In the genomic region with DNA sequence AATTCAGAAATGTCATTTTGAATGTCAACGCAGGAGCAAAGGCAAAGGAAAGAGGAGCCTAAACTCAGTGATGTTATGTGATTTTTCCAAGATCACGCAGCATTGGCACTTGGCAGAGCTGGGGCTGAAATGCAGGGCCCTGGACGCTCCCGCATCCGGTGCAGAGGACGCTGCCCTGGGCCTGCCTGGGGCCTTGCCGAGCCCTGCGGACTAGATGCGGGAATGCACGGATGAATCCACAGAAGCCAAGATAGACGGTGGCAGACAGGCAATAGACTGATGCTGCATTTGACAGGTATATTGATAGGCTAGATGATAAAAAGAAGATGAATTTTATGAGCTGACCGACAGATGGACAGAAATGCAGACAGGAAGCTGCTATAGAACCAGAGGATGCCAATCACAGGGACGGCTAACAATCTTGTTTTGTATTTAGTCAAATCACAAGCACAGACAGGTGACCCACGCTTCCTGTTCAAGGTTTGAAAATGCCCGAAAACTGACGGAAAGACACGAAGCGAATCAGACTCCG, we compare ENCODE assay signal across 8 cellular contexts. TPM values are rescaled to one million over a fixed set of nuclear protein-coding genes. Genes with fewer than 3 reads are reported as not detected.
DNase-seq lines count a peak whose midpoint lies in the region; ATAC-seq and TF ChIP-seq lines count a peak whose summit lies in the region.

No MANE protein-coding gene starts in this region.

- in situ Hi-C loops in transverse colon (cut with MboI; ENCODE audit: low pct_ligation_motif_present in 1 of 4, low pct_unique_long_range_greater_than_20kb in 1 of 4, low sequenced_read_pairs in 3 of 4), result loop anchor here (5.0 to 25.0 kb wide), 5 partner anchors 67 to 324 kb away; partner anchors contain the start of gene MACROD1 (in 1 of the 4)

- peak overlapping the region; percentile 83 for H3K4me3 Mint-ChIP-seq in activated naive CD4-positive, alpha-beta T cell treated with anti-CD3 and anti-CD28 coated beads, Interleukin-2, amount 10 ng/mL, durations not matched to agents 7 days and 5 days

- WGBS in liver, result 11% methylated on average over 19 of the region's 19 CpGs
- WGBS in transverse colon (ENCODE audit: low coverage in 1 of 2), 2 donors, result 19 to 43% methylated on average over 1 to 19 of the region's 19 CpGs
- 8 to 21% methylated on average over 19 of the region's 19 CpGs for WGBS in lower leg skin, 2 donors

- H3K4me3 ChIP-seq in ascending aorta (peak overlapping the region; percentile 93 to 96), liver (ENCODE audit: low read depth in 1 of 3, low read length in 3 of 3) (peak overlapping the region in 2 of 3 donors; percentile 1 to 93), transverse colon (peak overlapping the region in 3 of 4 donors; percentile 9 to 93 (median 78)), lower leg skin (ENCODE audit: low read depth, poor library complexity, severe bottlenecking) (no peak overlapping the region)

- H3K36me3 ChIP-seq in ascending aorta, result peaks cover 0 to 8% of the 10 kb centered on the region in 2 donors
- no peaks in the 10 kb centered on the region for H3K36me3 ChIP-seq in liver (ENCODE audit: control insufficient read depth in 4 of 4, insufficient read depth in 3 of 4, low read depth in 1 of 4, low read length in 3 of 4)
- no peaks in the 10 kb centered on the region for H3K36me3 ChIP-seq in transverse colon

- intact Hi-C loops in ascending aorta (cut with DNase I), result loop anchor here (1.0 to 5.0 kb wide), 5 partner anchors 25 to 101 kb away; partner anchors contain the start of genes NAA40 and SPINDOC
- intact Hi-C loops in transverse colon (cut with DNase I; ENCODE audit: low total_unique reads), result loop anchor here (2.0 to 5.0 kb wide), 2 partner anchors 107 to 309 kb away; no protein-coding TSS in a partner anchor
- intact Hi-C loops in lower leg skin (cut with DNase I; ENCODE audit: low total_unique reads), result no loop called here

- no peaks in the 10 kb centered on the region for H3K27me3 Mint-ChIP-seq in activated naive CD4-positive, alpha-beta T cell treated with anti-CD3 and anti-CD28 coated beads, Interleukin-2, amount 10 ng/mL, durations not matched to agents 7 days and 5 days

- H3K27ac Mint-ChIP-seq in activated naive CD4-positive, alpha-beta T cell treated with anti-CD3 and anti-CD28 coated beads, Interleukin-2, amount 10 ng/mL, durations not matched to agents 7 days and 5 days, result peak overlapping the region; percentile 90

- H3K9me3 ChIP-seq in ascending aorta (no peaks in the 10 kb centered on the region), liver (ENCODE audit: control insufficient read depth in 4 of 4, low read length in 3 of 4) (no peaks in the 10 kb centered on the region), transverse colon (no peaks in the 10 kb centered on the region)

- H3K4me1 ChIP-seq in ascending aorta (peaks cover 7 to 38% of the 10 kb centered on the region in 2 donors), liver (ENCODE audit: control insufficient read depth in 4 of 4, insufficient read depth in 4 of 4, low read length in 3 of 4) (peaks cover 6 to 45% (median 40%) of the 10 kb centered on the region in 4 donors), transverse colon (peaks cover 34 to 50% (median 42%) of the 10 kb centered on the region in 4 donors)

- H3K9ac ChIP-seq in liver (ENCODE audit: low read depth in 1 of 2, low read length in 2 of 2), result peak overlapping the region; percentile 73 to 90

- H3K27me3 ChIP-seq in ascending aorta (no peaks in the 10 kb centered on the region), liver (ENCODE audit: control insufficient read depth in 4 of 4, insufficient read depth in 4 of 4, low read length in 3 of 4) (no peaks in the 10 kb centered on the region), transverse colon (no peaks in the 10 kb centered on the region)

- ATAC-seq in HG02981 (IDR thresholded peaks at IDR 0.05; ENCODE audit: unreplicated experiment), result no peak

- no peak for TF ChIP-seq POLR2A in transverse colon (IDR thresholded peaks at IDR 0.05)
- TF ChIP-seq POLR2A in lower leg skin (IDR thresholded peaks at IDR 0.05), result no peak

- no peaks in the 10 kb centered on the region for H3K9me3 Mint-ChIP-seq in activated naive CD4-positive, alpha-beta T cell treated with anti-CD3 and anti-CD28 coated beads, Interleukin-2, amount 10 ng/mL, durations not matched to agents 7 days and 5 days

- CTCF ChIA-PET in activated naive CD4-positive, alpha-beta T cell treated with anti-CD3 and anti-CD28 coated beads, Interleukin-2, amount 10 ng/mL, durations not matched to agents 7 days and 5 days (lab: Charles Lee), result interaction anchor here (1.0 to 7.2 kb wide), 29 partner anchors 10 to 467 kb away, joined by 3 to 150 read pairs (median 9); partner anchors contain the start of genes COX8A, ESRRA, NAA40 and ZFTA

- TF ChIP-seq EP300 in transverse colon (IDR thresholded peaks at IDR 0.05; ENCODE audit: low read depth), result no peak

- peaks cover 28% of the 10 kb centered on the region for H3K36me3 Mint-ChIP-seq in activated naive CD4-positive, alpha-beta T cell treated with anti-CD3 and anti-CD28 coated beads, Interleukin-2, amount 10 ng/mL, durations not matched to agents 7 days and 5 days

- no peak for DNase-seq in activated naive CD4-positive, alpha-beta T cell treated with anti-CD3 and anti-CD28 coated beads, Interleukin-2, amount 10 ng/mL, durations not matched to agents 7 days and 5 days
- DNase-seq in activated naive CD4-positive, alpha-beta T cell treated with anti-CD3 and anti-CD28 coated beads, Interleukin-2, amount 50 U/mL, for 16 hours, result no peak
- DNase-seq in ascending aorta (ENCODE audit: low spot score in 2 of 2) (no peak), transverse colon (peak; percentile 35), NCI-H69 (lab: John Stamatoyannopoulos, UW) (no peak), lower leg skin (ENCODE audit: low spot score in 2 of 2) (no peak)

- peaks cover 43% of the 10 kb centered on the region for H3K4me1 Mint-ChIP-seq in activated naive CD4-positive, alpha-beta T cell treated with anti-CD3 and anti-CD28 coated beads, Interleukin-2, amount 10 ng/mL, durations not matched to agents 7 days and 5 days

- peak in 1 of 2 donors; percentile 9 for TF ChIP-seq RAD21 in liver (IDR thresholded peaks at IDR 0.05)

- no peak for TF ChIP-seq CTCF in ascending aorta (IDR thresholded peaks at IDR 0.05)
- TF ChIP-seq CTCF in liver (IDR thresholded peaks at IDR 0.05; ENCODE audit: low read depth, low read length, missing input control), result no peak
- peak in 2 of 5 experiments; percentile 13 to 28 for TF ChIP-seq CTCF in transverse colon (IDR thresholded peaks at IDR 0.05)
- no peak for TF ChIP-seq CTCF in lower leg skin (IDR thresholded peaks at IDR 0.05)

- peak overlapping the region; percentile 81 to 83 for H3K27ac ChIP-seq in ascending aorta
- peak overlapping the region; percentile 79 to 85 for H3K27ac ChIP-seq in liver (ENCODE audit: low read depth in 1 of 2, low read length in 2 of 2)
- peak overlapping the region; percentile 90 to 95 (median 94) for H3K27ac ChIP-seq in transverse colon

TF ChIP-seq in liver, 16 proteins besides CTCF, POLR2A, EP300 and RAD21:
- TF ChIP-seq SP1 (IDR thresholded peaks at IDR 0.05), result no peak
- peak in 1 of 2 donors; percentile 35 for TF ChIP-seq HNF4A (conservative IDR thresholded peaks at IDR 0.05)

RNA-seq across cellular contexts. Expression of gene MARK2, which starts 0.7 kb away (rescaled TPM):
- 45.7 TPM for total RNA-seq in ascending aorta
- 10 to 100 TPM in 1 of 2 donors, 1 to 10 TPM in 1; 9.5 to 11.6 TPM for total RNA-seq in liver
- 1 to 10 TPM; 3.4 to 6.6 TPM for polyA plus RNA-seq in liver
- total RNA-seq in transverse colon, result 100 to 1,000 TPM in 1 of 4 donors, 10 to 100 TPM in 3; 33.0 to 106 (median 77.8) TPM
- 10 to 100 TPM; 78.3 to 87.2 (median 81.2) TPM for total RNA-seq in lower leg skin

RNA-seq across cellular contexts. Expression of gene SPINDOC, which starts 25.0 kb away (rescaled TPM):
- total RNA-seq in ascending aorta (5.0 TPM), liver (1 to 10 TPM; 3.2 to 3.8 TPM), transverse colon (1 to 10 TPM; 1.5 to 9.8 (median 5.2) TPM), lower leg skin (1 to 10 TPM; 5.1 to 8.3 (median 6.0) TPM)
- 1 to 10 TPM in 1 of 2 donors, under 1 TPM in 1; 0.42 to 2.6 TPM for polyA plus RNA-seq in liver
